In the genomic region with DNA sequence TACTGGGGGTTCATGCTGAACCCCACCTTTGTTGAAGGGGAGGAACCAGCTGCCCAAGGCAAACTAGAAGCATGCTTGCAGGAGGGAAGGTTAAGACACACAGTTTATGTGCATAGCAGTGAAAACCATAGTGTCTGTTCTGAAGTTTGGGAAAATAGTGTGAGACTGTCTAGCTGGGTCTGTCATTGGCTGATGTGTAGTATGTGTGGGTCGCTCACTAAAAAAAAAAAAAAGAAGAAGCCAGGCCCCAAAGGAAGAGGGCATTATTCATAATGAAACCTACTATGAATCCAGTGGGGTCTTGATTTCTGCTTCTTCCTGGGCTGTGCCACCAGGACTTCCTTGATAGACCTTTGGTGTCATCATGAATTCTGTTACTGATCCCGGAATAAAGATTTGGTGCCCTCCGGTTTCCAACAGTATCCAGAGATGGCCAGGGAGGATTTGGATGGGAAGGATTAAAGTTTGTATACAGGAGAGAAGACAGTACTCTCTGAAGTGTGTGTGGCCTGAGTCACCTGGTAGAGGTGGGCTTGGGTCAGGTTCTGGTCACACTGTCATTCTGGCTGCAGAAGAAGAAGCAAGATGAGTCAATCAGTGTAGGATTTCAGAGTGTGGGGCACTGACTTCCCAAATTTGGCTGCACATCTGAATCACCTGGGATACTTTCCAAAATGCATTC, we compare ENCODE assay signal across 1 cellular context.
TF ChIP-seq lines count a peak whose summit lies in the region.

No MANE protein-coding gene starts in this region.

TF ChIP-seq in HCT116, 20 proteins besides CTCF, POLR2A, EP300 and RAD21:
- TF ChIP-seq EZH2 (IDR thresholded peaks at IDR 0.05) (no peak), FOSL1 (IDR thresholded peaks at IDR 0.05; ENCODE audit: low read depth) (0 out of 2 replicates have a peak, but pooled peaks have one; percentile 33), SRF (IDR thresholded peaks at IDR 0.05; ENCODE audit: low read depth) (peak; percentile 66; the same call in 1 of the 2 replicates)
